In genomic region chr1:20466231-20466630, GRCh38 we compare ENCODE assay signal across 19 cellular contexts. TPM values are rescaled to one million over a fixed set of nuclear protein-coding genes. Genes with fewer than 3 reads are reported as not detected.
A peak's percentile ranks its signal among the peaks of the same experiment; 100 is the strongest.
DNase-seq lines count a peak whose midpoint lies in the region; ATAC-seq, FAIRE-seq and TF ChIP-seq lines count a peak whose summit lies in the region.
"Had no signal": no experiment of that assay in that cellular context is flagged by ENCODE, and none has a peak within 500 bp of the region (broad histone marks: within the 10 kb centered on the region; RNA-seq: fewer than 3 reads in every experiment).

No MANE protein-coding gene starts in this region.

- TF ChIP-seq POLR2A in GM12878 (IDR thresholded peaks at IDR 0.05; ENCODE audit: low read depth, low read length): no peak

- FAIRE-seq in GM12878 (lab: Jason Lieb, UNC): no peak
- FAIRE-seq: D721Med had no signal

- H3K36me3 Mint-ChIP-seq in activated CD8-positive, alpha-beta memory T cell treated with anti-CD3 and anti-CD28 coated beads, Interleukin-2, amount 10 ng/mL, durations not matched to agents 7 days and 5 days: no peaks in the 10 kb centered on the region
- no peaks in the 10 kb centered on the region for H3K36me3 Mint-ChIP-seq in activated T-cell treated with anti-CD3 and anti-CD28 coated beads, Interleukin-2, amount 50 U/mL, for 4 hours (ENCODE audit: insufficient read depth)
- H3K36me3 Mint-ChIP-seq in chondrocyte (ENCODE audit: low read depth): no peaks in the 10 kb centered on the region
- H3K36me3 Mint-ChIP-seq: CD14-positive monocyte had no signal

- no peak overlapping the region for H3K4me3 Mint-ChIP-seq in activated CD8-positive, alpha-beta memory T cell treated with anti-CD3 and anti-CD28 coated beads, Interleukin-2, amount 10 ng/mL, durations not matched to agents 7 days and 5 days
- no peak overlapping the region for H3K4me3 Mint-ChIP-seq in activated T-cell treated with anti-CD3 and anti-CD28 coated beads, Interleukin-2, amount 50 U/mL, for 4 hours
- H3K4me3 Mint-ChIP-seq in chondrocyte (ENCODE audit: unreplicated experiment): no peak overlapping the region

- in situ Hi-C loops in GM12878 (cut with MboI): no loop called here

- TF ChIP-seq RAD21 in GM12878 (IDR thresholded peaks at IDR 0.05; ENCODE audit: insufficient read depth, low read depth, low read length): no peak

- SMC1A ChIA-PET in GM12878 (lab: Charles Lee; ENCODE audit: uncharacterized antibody, unreplicated experiment): interaction anchor here (1.2 kb wide), 1 partner anchor 13 kb away, joined by 3 read pairs; no protein-coding TSS in a partner anchor

- peaks cover 25% of the 10 kb centered on the region for H3K27me3 Mint-ChIP-seq in activated CD8-positive, alpha-beta memory T cell treated with anti-CD3 and anti-CD28 coated beads, Interleukin-2, amount 10 ng/mL, durations not matched to agents 7 days and 5 days
- peaks cover 34% of the 10 kb centered on the region for H3K27me3 Mint-ChIP-seq in activated T-cell treated with anti-CD3 and anti-CD28 coated beads, Interleukin-2, amount 50 U/mL, for 4 hours (ENCODE audit: low read depth)
- peaks cover 27% of the 10 kb centered on the region for H3K27me3 Mint-ChIP-seq in chondrocyte (ENCODE audit: low read depth)

- CTCF ChIA-PET in activated CD8-positive, alpha-beta memory T cell treated with anti-CD3 and anti-CD28 coated beads, Interleukin-2, amount 10 ng/mL, durations not matched to agents 7 days and 5 days (lab: Charles Lee): interaction anchor here (1.1 to 1.3 kb wide), 2 partner anchors 89 to 254 kb away, joined by 4 to 9 read pairs; no protein-coding TSS in a partner anchor
- CTCF ChIA-PET in GM12878 (lab: Yijun Ruan, JAX): interaction anchor here (0.6 kb wide), 2 partner anchors 20 to 466 kb away, joined by 3 read pairs; no protein-coding TSS in a partner anchor

- no peaks in the 10 kb centered on the region for H3K9me3 Mint-ChIP-seq in activated CD8-positive, alpha-beta memory T cell treated with anti-CD3 and anti-CD28 coated beads, Interleukin-2, amount 10 ng/mL, durations not matched to agents 7 days and 5 days (ENCODE audit: low read depth)
- H3K9me3 Mint-ChIP-seq in activated T-cell treated with anti-CD3 and anti-CD28 coated beads, Interleukin-2, amount 50 U/mL, for 4 hours: no peaks in the 10 kb centered on the region
- no peaks in the 10 kb centered on the region for H3K9me3 Mint-ChIP-seq in chondrocyte (ENCODE audit: low read depth)

- POLR2A ChIA-PET in GM12878 (lab: Charles Lee): no interaction called here

- no peaks in the 10 kb centered on the region; a peak in 1 of 4 replicates for H3K27me3 ChIP-seq in GM12878 (replicated peaks in 1 of 2; ENCODE audit: control insufficient read depth in 2 of 2, insufficient read depth in 2 of 2, low read length in 1 of 2)
- H3K27me3 ChIP-seq in effector memory CD4-positive, alpha-beta T cell (replicated peaks; ENCODE audit: control insufficient read depth, insufficient read depth, low read length, poor library complexity, severe bottlenecking): no peaks in the 10 kb centered on the region
- H3K27me3 ChIP-seq: body of pancreas, transverse colon had no signal

- BruUV-seq in GM12878 (replicated peaks; lab: Mats Ljungman, UMichigan): no TSS peak

- no peaks in the 10 kb centered on the region for H3K4me1 Mint-ChIP-seq in activated CD8-positive, alpha-beta memory T cell treated with anti-CD3 and anti-CD28 coated beads, Interleukin-2, amount 10 ng/mL, durations not matched to agents 7 days and 5 days
- H3K4me1 Mint-ChIP-seq in activated T-cell treated with anti-CD3 and anti-CD28 coated beads, Interleukin-2, amount 50 U/mL, for 4 hours (ENCODE audit: low read depth): no peaks in the 10 kb centered on the region
- H3K4me1 Mint-ChIP-seq in chondrocyte (ENCODE audit: low read depth): peaks cover 6% of the 10 kb centered on the region
- H3K4me1 Mint-ChIP-seq: CD14-positive monocyte had no signal

- no peak for TF ChIP-seq EP300 in GM12878 (IDR thresholded peaks at IDR 0.05; ENCODE audit: borderline replicate concordance in 1 of 2, control insufficient read depth in 1 of 2, low read depth in 2 of 2, low read length in 2 of 2)

- RAD21 ChIA-PET in GM12878 (lab: Charles Lee; ENCODE audit: unreplicated experiment): interaction anchor here (1.1 kb wide), 1 partner anchor 28 kb away, joined by 5 read pairs; no protein-coding TSS in a partner anchor

- no peaks in the 10 kb centered on the region for H3K4me1 ChIP-seq in GM12878 (ENCODE audit: control insufficient read depth, insufficient read depth, low read length)
- H3K4me1 ChIP-seq in effector memory CD4-positive, alpha-beta T cell (ENCODE audit: control insufficient read depth, insufficient read depth, low read length, poor library complexity, severe bottlenecking): no peaks in the 10 kb centered on the region
- H3K4me1 ChIP-seq: body of pancreas had no signal

- no peaks in the 10 kb centered on the region for H4K20me1 ChIP-seq in GM12878 (ENCODE audit: control insufficient read depth, insufficient read depth)

- no peak overlapping the region for H3K4me3 ChIP-seq in GM12878
- H3K4me3 ChIP-seq in effector memory CD4-positive, alpha-beta T cell (ENCODE audit: insufficient read depth, low read depth, low read length, poor library complexity, severe bottlenecking): no peak overlapping the region
- H3K4me3 ChIP-seq: body of pancreas, heart left ventricle, transverse colon had no signal

- H3K4me2 ChIP-seq in GM12878 (ENCODE audit: control insufficient read depth, insufficient read depth): no peak overlapping the region
- H3K4me2 ChIP-seq: KMS-11 had no signal

- 0% methylated on average over 9 of the region's 9 CpGs for WGBS in GM12878 (ENCODE audit: insufficient coverage, insufficient replicate concordance, low lambda C conversion rate, missing lambda C conversion rate)

- no peak for TF ChIP-seq CTCF in GM12878 (IDR thresholded peaks at IDR 0.05 in 2 of 3, conservative IDR thresholded peaks at IDR 0.05 in 1 of 3; ENCODE audit: control insufficient read depth in 2 of 3, extremely low read depth in 1 of 3, insufficient read depth in 1 of 3, low read depth in 3 of 3, low read length in 3 of 3)
- no peak for TF ChIP-seq CTCF in chondrocyte (IDR thresholded peaks at IDR 0.05)

- ATAC-seq in activated CD8-positive, alpha-beta memory T cell treated with anti-CD3 and anti-CD28 coated beads, Interleukin-2, amount 10 ng/mL, durations not matched to agents 7 days and 5 days: no peak
- ATAC-seq in activated T-cell treated with anti-CD3 and anti-CD28 coated beads, Interleukin-2, amount 50 U/mL, for 4 hours: peak; percentile 73 to 77
- ATAC-seq in GM12878: peak; percentile 45
- ATAC-seq in GM19463 (IDR thresholded peaks at IDR 0.05; ENCODE audit: unreplicated experiment): no peak
- ATAC-seq: body of pancreas, heart left ventricle, Panc1 had no signal

- intact Hi-C loops in GM12878 (cut with micrococcal nuclease; ENCODE audit: unreplicated experiment): no loop called here

- peak; percentile 59 for DNase-seq in activated CD8-positive, alpha-beta memory T cell treated with anti-CD3 and anti-CD28 coated beads, Interleukin-2, amount 50 U/mL, for 48 hours
- no peak for DNase-seq in activated CD8-positive, alpha-beta memory T cell treated with anti-CD3 and anti-CD28 coated beads, Interleukin-2, amount 10 ng/mL, durations not matched to agents 7 days and 5 days
- DNase-seq in activated T-cell treated with anti-CD3 and anti-CD28 coated beads, Interleukin-2, amount 50 U/mL, for 4 hours: no peak
- no peak for DNase-seq in GM12878 (ENCODE audit: low read depth, low spot score)
- peak; percentile 17 to 39 for DNase-seq in stimulated activated CD8-positive, alpha-beta memory T cell treated with anti-CD3 and anti-CD28 coated beads, Interleukin-15, amount 100 ng/mL, for 48 hours (ENCODE audit: low read depth in 2 of 2)
- no peak for DNase-seq in effector memory CD4-positive, alpha-beta T cell
- DNase-seq in chondrocyte (ENCODE audit: low spot score): no peak
- DNase-seq: body of pancreas, HCEC 1CT, heart left ventricle, NCI-H1436 treated with DMSO at 0.1 percent for 48 hours, NCI-H2107, SIG-M5, transverse colon had no signal

- H3K9ac ChIP-seq in GM12878 (ENCODE audit: control insufficient read depth, insufficient read depth, low read length): no peak overlapping the region
- H3K9ac ChIP-seq: KMS-11 had no signal

- H3K79me2 ChIP-seq in GM12878 (ENCODE audit: control insufficient read depth, insufficient read depth, low read length): no peaks in the 10 kb centered on the region

- no peak overlapping the region for H2AFZ ChIP-seq in GM12878 (ENCODE audit: control insufficient read depth, low read depth, low read length)

- no peak overlapping the region for H3K27ac ChIP-seq in GM12878 (ENCODE audit: control insufficient read depth, insufficient read depth)
- H3K27ac ChIP-seq in effector memory CD4-positive, alpha-beta T cell (ENCODE audit: insufficient read depth, low read length, poor library complexity, severe bottlenecking): no peak overlapping the region
- H3K27ac ChIP-seq: body of pancreas, heart left ventricle, KMS-11, transverse colon had no signal

- no peaks in the 10 kb centered on the region; the same call in 2 of the 3 replicates for H3K9me3 ChIP-seq in GM12878 (replicated peaks; ENCODE audit: control insufficient read depth, insufficient read depth, low read length)
- no peaks in the 10 kb centered on the region for H3K9me3 ChIP-seq in effector memory CD4-positive, alpha-beta T cell (ENCODE audit: control insufficient read depth, low read length)
- H3K9me3 ChIP-seq: body of pancreas, heart left ventricle, transverse colon had no signal

- no peak overlapping the region for H3K27ac Mint-ChIP-seq in activated CD8-positive, alpha-beta memory T cell treated with anti-CD3 and anti-CD28 coated beads, Interleukin-2, amount 10 ng/mL, durations not matched to agents 7 days and 5 days
- no peak overlapping the region for H3K27ac Mint-ChIP-seq in chondrocyte (ENCODE audit: unreplicated experiment)
- H3K27ac Mint-ChIP-seq: CD14-positive monocyte had no signal

- no peaks in the 10 kb centered on the region for H3K36me3 ChIP-seq in GM12878 (ENCODE audit: control insufficient read depth in 2 of 2, insufficient read depth in 2 of 2, low read length in 1 of 2)
- H3K36me3 ChIP-seq in effector memory CD4-positive, alpha-beta T cell (ENCODE audit: control insufficient read depth, insufficient read depth, low read length): no peaks in the 10 kb centered on the region
- H3K36me3 ChIP-seq: heart left ventricle, transverse colon had no signal

RNA-seq across cellular contexts. Expression of gene CAMK2N1, which starts 19.8 kb away (rescaled TPM):
- total RNA-seq in activated CD8-positive, alpha-beta memory T cell treated with anti-CD3 and anti-CD28 coated beads, Interleukin-2, amount 10 ng/mL, durations not matched to agents 7 days and 5 days: under 1 TPM; 0.47 to 0.82 TPM
- 1 to 10 TPM; 1.3 to 1.6 (median 1.5) TPM for total RNA-seq in activated T-cell treated with anti-CD3 and anti-CD28 coated beads, Interleukin-2, amount 50 U/mL, for 4 hours
- not detected in 2 replicates for total RNA-seq in GM12878 (2013; cell fraction: nucleolus; rRNA removed)
- not detected in 2 replicates for total RNA-seq in GM12878 (2014; rRNA removed)
- total RNA-seq in GM12878 (2014; rRNA removed; fragmentation: Illumina TruSeq; extraction: Trizol): not detected in 2 replicates
- total RNA-seq in GM12878 (2021): 0.08 and 0.23 TPM in 2 replicates
- polyA plus RNA-seq in GM12878 (2011; ENCODE audit: low read depth): not detected
- polyA plus RNA-seq in GM12878 (2011; rRNA removed): not detected in 2 replicates
- not detected in 2 replicates for polyA plus RNA-seq in GM12878 (2011; cell fraction: cytosol; rRNA removed)
- not detected in 2 replicates for polyA plus RNA-seq in GM12878 (2011; cell fraction: nucleus; rRNA removed)
- polyA plus RNA-seq in GM12878 (2012): not detected in 2 replicates
- polyA plus RNA-seq in GM12878 (2014; fragmentation: Illumina TruSeq; extraction: Trizol): not detected in 2 replicates
- polyA plus RNA-seq in GM12878 (2014; fragmentation: Nextera tagmentation; extraction: Ambion mirVana): not detected
- not detected in 2 replicates for polyA plus RNA-seq in GM12878 (2014; rRNA removed)
- polyA plus RNA-seq in GM12878 (2016; fragmentation: Nextera tagmentation; extraction: Ambion mirVana): not detected
- not detected in 2 replicates for polyA minus RNA-seq in GM12878 (2011; rRNA and poly(A)+ RNA removed)
- not detected in 2 replicates for polyA minus RNA-seq in GM12878 (2011; cell fraction: cytosol; rRNA and poly(A)+ RNA removed)
- polyA minus RNA-seq in GM12878 (2011; cell fraction: nucleus; rRNA and poly(A)+ RNA removed): not detected in 2 replicates
- total RNA-seq in chondrocyte: 8.7 to 13.2 TPM (median 12.9 TPM) in 3 replicates
- polyA plus RNA-seq: CD14-positive monocyte had no signal

RNA-seq across cellular contexts. Expression of gene MUL1, which starts 41.7 kb away (rescaled TPM):
- total RNA-seq in activated CD8-positive, alpha-beta memory T cell treated with anti-CD3 and anti-CD28 coated beads, Interleukin-2, amount 10 ng/mL, durations not matched to agents 7 days and 5 days: 10 to 100 TPM; 14.9 to 19.5 TPM
- total RNA-seq in activated T-cell treated with anti-CD3 and anti-CD28 coated beads, Interleukin-2, amount 50 U/mL, for 4 hours: 10 to 100 TPM; 21.6 to 25.0 (median 24.2) TPM
- total RNA-seq in GM12878 (2013; cell fraction: nucleolus; rRNA removed): 14.2 and 18.1 TPM in 2 replicates
- total RNA-seq in GM12878 (2014; rRNA removed) (14.7 and 15.6 TPM in 2 replicates), GM12878 (2014; rRNA removed; fragmentation: Illumina TruSeq; extraction: Trizol) (7.6 and 9.1 TPM in 2 replicates), GM12878 (2021) (19.6 and 21.0 TPM in 2 replicates), chondrocyte (30.8 to 38.2 TPM (median 36.2 TPM) in 3 replicates)
- 8.6 TPM for polyA plus RNA-seq in GM12878 (2011; ENCODE audit: low read depth)
- polyA plus RNA-seq in GM12878 (2011; rRNA removed) (7.7 and 15.3 TPM in 2 replicates), GM12878 (2014; fragmentation: Illumina TruSeq; extraction: Trizol) (6.9 and 12.2 TPM in 2 replicates), GM12878 (2014; fragmentation: Nextera tagmentation; extraction: Ambion mirVana) (1 to 10 TPM; 4.9 to 8.1 TPM), GM12878 (2014; rRNA removed) (16.3 and 19.1 TPM in 2 replicates), GM12878 (2016; fragmentation: Nextera tagmentation; extraction: Ambion mirVana) (10 to 100 TPM; 25.9 to 27.0 TPM)
- polyA plus RNA-seq in GM12878 (2011; cell fraction: cytosol; rRNA removed): 20.4 TPM in 2 replicates
- 10.5 and 11.2 TPM in 2 replicates for polyA plus RNA-seq in GM12878 (2011; cell fraction: nucleus; rRNA removed)
- polyA plus RNA-seq in GM12878 (2012): 12.7 and 14.5 TPM in 2 replicates
- polyA minus RNA-seq in GM12878 (2011; rRNA and poly(A)+ RNA removed): 11.8 and 19.4 TPM in 2 replicates
- polyA minus RNA-seq in GM12878 (2011; cell fraction: cytosol; rRNA and poly(A)+ RNA removed): 5.2 and 6.3 TPM in 2 replicates
- polyA minus RNA-seq in GM12878 (2011; cell fraction: nucleus; rRNA and poly(A)+ RNA removed): 6.8 and 12.2 TPM in 2 replicates

Comparison
In these comparisons a context has a peak if more than half of its experiments do, and no peak if none do; other contexts are left out.
1. DNase-seq: peak in activated CD8-positive, alpha-beta memory T cell treated with anti-CD3 and anti-CD28 coated beads, Interleukin-2, amount 50 U/mL, for 48 hours (single experiment) and stimulated activated CD8-positive, alpha-beta memory T cell treated with anti-CD3 and anti-CD28 coated beads, Interleukin-15, amount 100 ng/mL, for 48 hours (2 of 2); none in activated CD8-positive, alpha-beta memory T cell treated with anti-CD3 and anti-CD28 coated beads, Interleukin-2, amount 10 ng/mL, durations not matched to agents 7 days and 5 days (single experiment), activated T-cell treated with anti-CD3 and anti-CD28 coated beads, Interleukin-2, amount 50 U/mL, for 4 hours (single experiment), GM12878 (single experiment), effector memory CD4-positive, alpha-beta T cell (0 of 3) and chondrocyte (single experiment).
2. ATAC-seq: peak in activated T-cell treated with anti-CD3 and anti-CD28 coated beads, Interleukin-2, amount 50 U/mL, for 4 hours (2 of 2) and GM12878 (single experiment); none in activated CD8-positive, alpha-beta memory T cell treated with anti-CD3 and anti-CD28 coated beads, Interleukin-2, amount 10 ng/mL, durations not matched to agents 7 days and 5 days (single experiment) and GM19463 (single experiment).